16 cellular contexts compared by ENCODE assay signal in the genomic region with DNA sequence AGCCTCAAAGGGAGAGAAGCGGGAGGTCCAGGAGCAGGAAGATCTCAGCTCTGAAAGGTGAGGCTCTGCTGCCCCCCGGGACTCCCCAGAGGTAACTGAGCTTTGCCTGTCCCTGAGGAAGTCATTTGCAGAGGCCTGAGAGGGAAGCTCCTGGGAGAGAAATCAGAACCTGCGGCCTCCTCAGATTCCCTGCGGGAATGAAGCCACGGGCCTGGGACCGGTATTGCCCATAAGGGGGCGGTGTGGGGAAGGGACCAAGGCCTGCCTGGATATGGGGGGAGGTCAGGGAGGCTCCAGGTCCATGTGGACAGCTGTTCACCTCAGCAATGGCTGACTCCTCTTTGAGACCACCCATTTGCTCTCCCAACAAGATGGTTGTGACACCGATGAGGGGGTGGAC. TPM values are rescaled to one million over a fixed set of nuclear protein-coding genes. Genes with fewer than 3 reads are reported as not detected.
DNase-seq lines count a peak whose midpoint lies in the region; ATAC-seq and TF ChIP-seq lines count a peak whose summit lies in the region.
"Had no signal": no experiment of that assay in that cellular context is flagged by ENCODE, and none has a peak within 500 bp of the region (broad histone marks: within the 10 kb centered on the region; RNA-seq: fewer than 3 reads in every experiment).

No MANE protein-coding gene starts in this region.

- intact Hi-C loops in posterior vena cava (cut with DNase I) = no loop called here

- H3K36me3 Mint-ChIP-seq in endodermal cell (ENCODE audit: low read depth) = no peaks in the 10 kb centered on the region

- no peaks in the 10 kb centered on the region for H3K9me3 ChIP-seq in endodermal cell (ENCODE audit: control insufficient read depth, low read length)

- H3K4me3 ChIP-seq in LNCaP clone FGC (ENCODE audit: low read depth, low read length) (no peak overlapping the region), endodermal cell (ENCODE audit: low read length) (no peak overlapping the region)

- peaks cover 4% of the 10 kb centered on the region for H3K27me3 Mint-ChIP-seq in endodermal cell (ENCODE audit: insufficient read depth)

- H3K27me3 ChIP-seq in endodermal cell (ENCODE audit: control insufficient read depth, insufficient read depth, low read length, poor library complexity, severe bottlenecking) = no peaks in the 10 kb centered on the region

- 75 to 84% methylated on average over 6 to 8 of the region's 8 CpGs for WGBS in endodermal cell (ENCODE audit: insufficient coverage in 1 of 2, insufficient read length in 1 of 2), 2 experiments

- no peak overlapping the region for H3K4me3 Mint-ChIP-seq in endodermal cell
- H3K4me3 Mint-ChIP-seq: activated B cell treated with CpG ODN at 0.5 μM for 24 hours; activated T-cell treated with anti-CD3 and anti-CD28 coated beads, Interleukin-2, amount 50 U/mL, for 72 hours had no signal

- no peaks in the 10 kb centered on the region for H3K4me1 ChIP-seq in endodermal cell (ENCODE audit: control insufficient read depth, insufficient read depth, low read length)

- DNase-seq in DMS 273 (lab: John Stamatoyannopoulos, UW; ENCODE audit: unreplicated experiment) (peak; percentile 54), DMS 273 treated with DMSO at 0.1 percent for 48 hours (lab: John Stamatoyannopoulos, UW) (no peak), LNCaP clone FGC (ENCODE audit: low read depth) (no peak), endodermal cell (peak; percentile 90), posterior vena cava (ENCODE audit: low spot score) (peak; percentile 74), kidney tubule cell (ENCODE audit: low spot score) (no peak)
- DNase-seq: activated B cell treated with CpG ODN at 0.5 μM for 24 hours; activated T-cell treated with anti-CD3 and anti-CD28 coated beads, Interleukin-2, amount 50 U/mL, for 72 hours; NCI-H1048; NCI-H524 treated with DMSO at 0.1 percent for 48 hours had no signal

- ATAC-seq in GM18909 (IDR thresholded peaks at IDR 0.05; ENCODE audit: poor library complexity, unreplicated experiment) (no peak), GM21447 (IDR thresholded peaks at IDR 0.05; ENCODE audit: unreplicated experiment) (no peak)
- ATAC-seq: activated T-cell treated with anti-CD3 and anti-CD28 coated beads, Interleukin-2, amount 50 U/mL, for 72 hours had no signal

- H3K4me1 Mint-ChIP-seq in endodermal cell = peaks cover 2% of the 10 kb centered on the region
- H3K4me1 Mint-ChIP-seq: activated B cell treated with CpG ODN at 0.5 μM for 24 hours had no signal

- H3K9ac ChIP-seq in endodermal cell (ENCODE audit: extremely low read depth, low read length, poor library complexity, severe bottlenecking) = no peak overlapping the region

- H3K36me3 ChIP-seq in endodermal cell (ENCODE audit: control insufficient read depth, insufficient read depth, low read length) = no peaks in the 10 kb centered on the region

- TF ChIP-seq CTCF in LNCaP clone FGC (IDR thresholded peaks at IDR 0.05; ENCODE audit: control insufficient read depth, extremely low read depth, insufficient read depth) = 0 out of 2 replicates have a peak, but pooled peaks have one; percentile 6
- peak; percentile 74 for TF ChIP-seq CTCF in endodermal cell (conservative IDR thresholded peaks at IDR 0.05)

- H3K27ac Mint-ChIP-seq in endodermal cell = no peak overlapping the region
- H3K27ac Mint-ChIP-seq: activated B cell treated with CpG ODN at 0.5 μM for 24 hours; activated T-cell treated with anti-CD3 and anti-CD28 coated beads, Interleukin-2, amount 50 U/mL, for 72 hours had no signal

- no peaks in the 10 kb centered on the region for H3K9me3 Mint-ChIP-seq in endodermal cell
- H3K9me3 Mint-ChIP-seq: activated B cell treated with CpG ODN at 0.5 μM for 24 hours; activated T-cell treated with anti-CD3 and anti-CD28 coated beads, Interleukin-2, amount 50 U/mL, for 72 hours had no signal

- no peak overlapping the region for H3K27ac ChIP-seq in endodermal cell (ENCODE audit: low read depth, low read length)

RNA-seq across cellular contexts. Expression of a gene that starts 1.3 kb away (rescaled TPM):
- total RNA-seq in endodermal cell = not detected
- polyA plus RNA-seq in endodermal cell (2013, experiment 1 of 2) = not detected
- not detected for polyA plus RNA-seq in endodermal cell (2013, experiment 2 of 2)
- total RNA-seq in posterior vena cava = not detected
- total RNA-seq: A172; activated B cell treated with CpG ODN at 0.5 μM for 24 hours; activated T-cell treated with anti-CD3 and anti-CD28 coated beads, Interleukin-2, amount 50 U/mL, for 72 hours; mucosa of gallbladder; renal cortical epithelial cell; subcutaneous adipose tissue had no signal

RNA-seq across cellular contexts. Expression of a gene that starts 33.8 kb away (rescaled TPM):
- total RNA-seq in endodermal cell (under 1 TPM in 1 of 2 donors, not detected in 1; 0.09 TPM), posterior vena cava (not detected)
- 0.50 TPM for polyA plus RNA-seq in endodermal cell (2013, experiment 1 of 2)
- 0.58 TPM for polyA plus RNA-seq in endodermal cell (2013, experiment 2 of 2)
- total RNA-seq: A172; activated B cell treated with CpG ODN at 0.5 μM for 24 hours; activated T-cell treated with anti-CD3 and anti-CD28 coated beads, Interleukin-2, amount 50 U/mL, for 72 hours; mucosa of gallbladder; renal cortical epithelial cell; subcutaneous adipose tissue had no signal

Comparison
In these comparisons a context has a peak if more than half of its experiments do, and no peak if none do; other contexts are left out.
1. DNase-seq: peak in DMS 273 (single experiment), endodermal cell (single experiment) and posterior vena cava (single experiment); none in DMS 273 treated with DMSO at 0.1 percent for 48 hours (single experiment), LNCaP clone FGC (single experiment) and kidney tubule cell (single experiment).